In genomic region chr6:119322034-119322433, GRCh38 we compare ENCODE assay signal across 21 cellular contexts. TPM values are rescaled to one million over a fixed set of nuclear protein-coding genes. Genes with fewer than 3 reads are reported as not detected.
DNase-seq lines count a peak whose midpoint lies in the region; ATAC-seq, FAIRE-seq and TF ChIP-seq lines count a peak whose summit lies in the region.
"Had no signal": no experiment of that assay in that cellular context is flagged by ENCODE, and none has a peak within 500 bp of the region (broad histone marks: within the 10 kb centered on the region; RNA-seq: fewer than 3 reads in every experiment).

No MANE protein-coding gene starts in this region.

- POLR2A ChIA-PET in GM12878 (lab: Charles Lee): interaction anchor here (0.6 to 3.3 kb wide), 11 partner anchors 8 to 278 kb away, joined by 3 to 48 read pairs (median 6); no protein-coding TSS in a partner anchor

- no peak overlapping the region for H3K9ac ChIP-seq in GM12878 (ENCODE audit: control insufficient read depth, insufficient read depth, low read length)
- H3K9ac ChIP-seq: GM23248 had no signal

- H3K4me1 Mint-ChIP-seq in activated naive CD8-positive, alpha-beta T cell (ENCODE audit: low read depth): peaks cover 18% of the 10 kb centered on the region
- H3K4me1 Mint-ChIP-seq in activated naive CD8-positive, alpha-beta T cell treated with anti-CD3 and anti-CD28 coated beads for 36 hours: peaks cover 23% of the 10 kb centered on the region
- H3K4me1 Mint-ChIP-seq in stimulated activated effector memory CD8-positive, alpha-beta T cell treated with anti-CD3 and anti-CD28 coated beads, Interleukin-12 subunit alpha, Interleukin-12 subunit beta, amount 100 ng/mL, for 72 hours: peaks cover 44% of the 10 kb centered on the region
- H3K4me1 Mint-ChIP-seq in progenitor cell of endocrine pancreas (ENCODE audit: low read depth): peaks cover 9% of the 10 kb centered on the region

- no peaks in the 10 kb centered on the region for H4K20me1 ChIP-seq in GM12878 (ENCODE audit: control insufficient read depth, insufficient read depth)

- H3K27ac Mint-ChIP-seq in activated naive CD8-positive, alpha-beta T cell: peak overlapping the region; percentile 6
- no peak overlapping the region for H3K27ac Mint-ChIP-seq in activated naive CD8-positive, alpha-beta T cell treated with anti-CD3 and anti-CD28 coated beads for 36 hours
- H3K27ac Mint-ChIP-seq in stimulated activated effector memory CD8-positive, alpha-beta T cell treated with anti-CD3 and anti-CD28 coated beads, Interleukin-12 subunit alpha, Interleukin-12 subunit beta, amount 100 ng/mL, for 72 hours: peak overlapping the region; percentile 29
- H3K27ac Mint-ChIP-seq in progenitor cell of endocrine pancreas: no peak overlapping the region

- no peak for TF ChIP-seq RAD21 in GM12878 (IDR thresholded peaks at IDR 0.05; ENCODE audit: insufficient read depth, low read depth, low read length)

- H3K79me2 ChIP-seq in GM12878 (ENCODE audit: control insufficient read depth, insufficient read depth, low read length): no peaks in the 10 kb centered on the region; the same call in 1 of the 2 replicates

- no TSS peak for BruUV-seq in GM12878 (replicated peaks; lab: Mats Ljungman, UMichigan)

- SMC1A ChIA-PET in GM12878 (lab: Charles Lee; ENCODE audit: uncharacterized antibody, unreplicated experiment): interaction anchor here (0.6 to 6.5 kb wide), 19 partner anchors 10 to 174 kb away, joined by 3 to 120 read pairs (median 4); no protein-coding TSS in a partner anchor

- H3K4me3 ChIP-seq in GM12878: no peak overlapping the region
- no peak overlapping the region for H3K4me3 ChIP-seq in HAP-1
- H3K4me3 ChIP-seq: GM23248, smooth muscle cell, uterus had no signal

- H3K36me3 Mint-ChIP-seq in activated naive CD8-positive, alpha-beta T cell: peaks cover 8% of the 10 kb centered on the region
- peaks cover 13% of the 10 kb centered on the region for H3K36me3 Mint-ChIP-seq in activated naive CD8-positive, alpha-beta T cell treated with anti-CD3 and anti-CD28 coated beads for 36 hours
- H3K36me3 Mint-ChIP-seq in stimulated activated effector memory CD8-positive, alpha-beta T cell treated with anti-CD3 and anti-CD28 coated beads, Interleukin-12 subunit alpha, Interleukin-12 subunit beta, amount 100 ng/mL, for 72 hours: peaks cover 25% of the 10 kb centered on the region
- no peaks in the 10 kb centered on the region for H3K36me3 Mint-ChIP-seq in progenitor cell of endocrine pancreas (ENCODE audit: insufficient read depth)

- DNase-seq in activated naive CD8-positive, alpha-beta T cell treated with anti-CD3 and anti-CD28 coated beads for 36 hours: no peak
- DNase-seq in GM12878 (ENCODE audit: low read depth, low spot score) (no peak), kidney glomerular epithelial cell (lab: John Stamatoyannopoulos, UW) (no peak), HAP-1 (ENCODE audit: low spot score in 2 of 2) (no peak), progenitor cell of endocrine pancreas (ENCODE audit: low spot score, unreplicated experiment) (no peak)
- no peak for DNase-seq in stimulated activated effector memory CD8-positive, alpha-beta T cell treated with anti-CD3 and anti-CD28 coated beads, Interleukin-12 subunit alpha, Interleukin-12 subunit beta, amount 100 ng/mL, for 72 hours (ENCODE audit: low spot score in 2 of 2)
- DNase-seq: ACHN; activated gamma-delta T cell; aorta; DMS 273 treated with DMSO at 0.1 percent for 48 hours; GM23248; left colon; midbrain; NCI-H146; stimulated activated CD4-positive, alpha-beta T cell treated with anti-CD3 and anti-CD28 coated beads, Interleukin-4, amount 100 ng/mL, for 24 hours; uterus had no signal

- H3K36me3 ChIP-seq in GM12878 (ENCODE audit: control insufficient read depth in 2 of 2, insufficient read depth in 2 of 2, low read length in 1 of 2) (peaks cover 3 to 4% of the 10 kb centered on the region in 2 experiments), HAP-1 (replicated peaks) (0 out of 2 replicates have a peak, but pooled peaks cover 2% of the 10 kb centered on the region)
- H3K36me3 ChIP-seq: uterus had no signal

- H2AFZ ChIP-seq in GM12878 (ENCODE audit: control insufficient read depth, low read depth, low read length): no peak overlapping the region
- H2AFZ ChIP-seq: GM23248 had no signal

- no peak for TF ChIP-seq EP300 in GM12878 (IDR thresholded peaks at IDR 0.05; ENCODE audit: borderline replicate concordance in 1 of 2, control insufficient read depth in 1 of 2, low read depth in 2 of 2, low read length in 2 of 2)

- no peaks in the 10 kb centered on the region for H3K9me3 ChIP-seq in GM12878 (replicated peaks; ENCODE audit: control insufficient read depth, insufficient read depth, low read length)
- no peaks in the 10 kb centered on the region for H3K9me3 ChIP-seq in HAP-1
- H3K9me3 ChIP-seq: uterus had no signal

- no peaks in the 10 kb centered on the region for H3K27me3 Mint-ChIP-seq in activated naive CD8-positive, alpha-beta T cell
- no peaks in the 10 kb centered on the region for H3K27me3 Mint-ChIP-seq in activated naive CD8-positive, alpha-beta T cell treated with anti-CD3 and anti-CD28 coated beads for 36 hours
- H3K27me3 Mint-ChIP-seq in progenitor cell of endocrine pancreas: no peaks in the 10 kb centered on the region

- in situ Hi-C loops in GM12878 (cut with MboI) (no loop called here), HAP-1 (cut with MboI; ENCODE audit: low sequenced_read_pairs) (no loop called here)

- no peak overlapping the region for H3K4me3 Mint-ChIP-seq in activated naive CD8-positive, alpha-beta T cell
- no peak overlapping the region for H3K4me3 Mint-ChIP-seq in activated naive CD8-positive, alpha-beta T cell treated with anti-CD3 and anti-CD28 coated beads for 36 hours
- H3K4me3 Mint-ChIP-seq in stimulated activated effector memory CD8-positive, alpha-beta T cell treated with anti-CD3 and anti-CD28 coated beads, Interleukin-12 subunit alpha, Interleukin-12 subunit beta, amount 100 ng/mL, for 72 hours: peak overlapping the region; percentile 20
- no peak overlapping the region for H3K4me3 Mint-ChIP-seq in progenitor cell of endocrine pancreas (ENCODE audit: low read depth)

- RAD21 ChIA-PET in GM12878 (lab: Charles Lee; ENCODE audit: unreplicated experiment): interaction anchor here (0.8 to 3.3 kb wide), 16 partner anchors 8 to 174 kb away, joined by 3 to 51 read pairs (median 6); no protein-coding TSS in a partner anchor

- H3K27me3 ChIP-seq in GM12878 (replicated peaks in 1 of 2; ENCODE audit: control insufficient read depth in 2 of 2, insufficient read depth in 2 of 2, low read length in 1 of 2): no peaks in the 10 kb centered on the region
- no peaks in the 10 kb centered on the region for H3K27me3 ChIP-seq in HAP-1 (ENCODE audit: low read depth)
- H3K27me3 ChIP-seq: uterus had no signal

- no peaks in the 10 kb centered on the region for H3K4me1 ChIP-seq in GM12878 (ENCODE audit: control insufficient read depth, insufficient read depth, low read length)
- H3K4me1 ChIP-seq in HAP-1: no peaks in the 10 kb centered on the region
- H3K4me1 ChIP-seq: uterus had no signal

- ATAC-seq in HG03175 (IDR thresholded peaks at IDR 0.05; ENCODE audit: unreplicated experiment) (peak; percentile 49), GM12878 (peak; percentile 76)
- ATAC-seq in stimulated activated effector memory CD8-positive, alpha-beta T cell treated with anti-CD3 and anti-CD28 coated beads, Interleukin-12 subunit alpha, Interleukin-12 subunit beta, amount 100 ng/mL, for 72 hours: peak; percentile 37
- ATAC-seq: left colon had no signal

- no peaks in the 10 kb centered on the region for H3K9me3 Mint-ChIP-seq in activated naive CD8-positive, alpha-beta T cell (ENCODE audit: low read depth)
- H3K9me3 Mint-ChIP-seq in activated naive CD8-positive, alpha-beta T cell treated with anti-CD3 and anti-CD28 coated beads for 36 hours: no peaks in the 10 kb centered on the region
- H3K9me3 Mint-ChIP-seq in stimulated activated effector memory CD8-positive, alpha-beta T cell treated with anti-CD3 and anti-CD28 coated beads, Interleukin-12 subunit alpha, Interleukin-12 subunit beta, amount 100 ng/mL, for 72 hours: no peaks in the 10 kb centered on the region
- no peaks in the 10 kb centered on the region for H3K9me3 Mint-ChIP-seq in progenitor cell of endocrine pancreas (ENCODE audit: low read depth)

- no peak overlapping the region for H3K4me2 ChIP-seq in GM12878 (ENCODE audit: control insufficient read depth, insufficient read depth)
- H3K4me2 ChIP-seq: smooth muscle cell had no signal

- WGBS in GM12878 (ENCODE audit: insufficient coverage, insufficient replicate concordance, low lambda C conversion rate, missing lambda C conversion rate): 95% methylated on average over 2 of the region's 2 CpGs

- no peak for FAIRE-seq in GM12878 (lab: Jason Lieb, UNC)
- FAIRE-seq: RCC 7860 had no signal

- CTCF ChIA-PET in GM12878 (lab: Yijun Ruan, JAX): interaction anchor here (0.6 to 4.9 kb wide), 11 partner anchors 9 to 212 kb away, joined by 3 to 35 read pairs (median 5); no protein-coding TSS in a partner anchor

- H3K27ac ChIP-seq in GM12878 (ENCODE audit: control insufficient read depth, insufficient read depth): no peak overlapping the region
- H3K27ac ChIP-seq: C4-2B, GM23248, uterus had no signal

- TF ChIP-seq CTCF in GM12878 (IDR thresholded peaks at IDR 0.05 in 2 of 3, conservative IDR thresholded peaks at IDR 0.05 in 1 of 3; ENCODE audit: control insufficient read depth in 2 of 3, extremely low read depth in 1 of 3, insufficient read depth in 1 of 3, low read depth in 3 of 3, low read length in 3 of 3): no peak
- TF ChIP-seq CTCF in progenitor cell of endocrine pancreas (IDR thresholded peaks at IDR 0.05; ENCODE audit: unreplicated experiment): no peak

- TF ChIP-seq POLR2A in GM12878 (IDR thresholded peaks at IDR 0.05; ENCODE audit: low read depth, low read length): no peak

- intact Hi-C loops in GM12878 (cut with micrococcal nuclease; ENCODE audit: unreplicated experiment): no loop called here

RNA-seq across cellular contexts. Expression of gene MAN1A1, which starts 27.5 kb away (rescaled TPM):
- 10 to 100 TPM; 21.4 to 22.6 TPM for total RNA-seq in activated naive CD8-positive, alpha-beta T cell treated with anti-CD3 and anti-CD28 coated beads for 36 hours
- total RNA-seq in GM12878 (2013; cell fraction: nucleolus; rRNA removed): 56.7 and 61.9 TPM in 2 replicates
- total RNA-seq in GM12878 (2014; rRNA removed): 27.5 and 30.0 TPM in 2 replicates
- total RNA-seq in GM12878 (2014; rRNA removed; fragmentation: Illumina TruSeq; extraction: Trizol): 19.0 and 19.5 TPM in 2 replicates
- 25.3 and 26.8 TPM in 2 replicates for total RNA-seq in GM12878 (2021)
- polyA plus RNA-seq in GM12878 (2011; ENCODE audit: low read depth): 8.6 TPM
- polyA plus RNA-seq in GM12878 (2011; rRNA removed): 28.1 and 36.2 TPM in 2 replicates
- 7.8 and 9.9 TPM in 2 replicates for polyA plus RNA-seq in GM12878 (2011; cell fraction: cytosol; rRNA removed)
- 7.3 and 10.1 TPM in 2 replicates for polyA plus RNA-seq in GM12878 (2011; cell fraction: nucleus; rRNA removed)
- polyA plus RNA-seq in GM12878 (2012): 15.8 and 16.6 TPM in 2 replicates
- 22.1 and 26.4 TPM in 2 replicates for polyA plus RNA-seq in GM12878 (2014; fragmentation: Illumina TruSeq; extraction: Trizol)
- polyA plus RNA-seq in GM12878 (2014; fragmentation: Nextera tagmentation; extraction: Ambion mirVana): 1 to 10 TPM; 8.7 TPM
- polyA plus RNA-seq in GM12878 (2014; rRNA removed): 14.2 and 15.2 TPM in 2 replicates
- 10 to 100 TPM in 1 of 2 experiments, 1 to 10 TPM in 1; 5.4 to 19.4 TPM for polyA plus RNA-seq in GM12878 (2016; fragmentation: Nextera tagmentation; extraction: Ambion mirVana)
- 10.0 and 13.8 TPM in 2 replicates for polyA minus RNA-seq in GM12878 (2011; rRNA and poly(A)+ RNA removed)
- polyA minus RNA-seq in GM12878 (2011; cell fraction: cytosol; rRNA and poly(A)+ RNA removed): 6.5 and 8.3 TPM in 2 replicates
- polyA minus RNA-seq in GM12878 (2011; cell fraction: nucleus; rRNA and poly(A)+ RNA removed): 9.6 and 18.1 TPM in 2 replicates
- total RNA-seq in progenitor cell of endocrine pancreas: 27.6 and 29.3 TPM in 2 replicates

Comparison
In these comparisons a context has a peak if more than half of its experiments do, and no peak if none do; other contexts are left out.
1. H3K27ac Mint-ChIP-seq: peak in activated naive CD8-positive, alpha-beta T cell (single experiment) and stimulated activated effector memory CD8-positive, alpha-beta T cell treated with anti-CD3 and anti-CD28 coated beads, Interleukin-12 subunit alpha, Interleukin-12 subunit beta, amount 100 ng/mL, for 72 hours (single experiment); none in activated naive CD8-positive, alpha-beta T cell treated with anti-CD3 and anti-CD28 coated beads for 36 hours (single experiment) and progenitor cell of endocrine pancreas (single experiment).
2. Peak in every context shown above with its lines, with median percentiles within 50 percentile points of each other: ATAC-seq.